In genomic region chr14:53151523-53151866, GRCh38 we compare ENCODE assay signal across 8 cellular contexts. TPM values are rescaled to one million over a fixed set of nuclear protein-coding genes. Genes with fewer than 3 reads are reported as not detected.
DNase-seq lines count a peak whose midpoint lies in the region; ATAC-seq and TF ChIP-seq lines count a peak whose summit lies in the region.

No MANE protein-coding gene starts in this region.

- intact Hi-C loops in colonic mucosa (cut with DNase I), result no loop called here

- peak overlapping the region in 1 of 2 donors; percentile 79 for H3K9ac ChIP-seq in colonic mucosa (ENCODE audit: low read depth in 2 of 2, low read length in 2 of 2)

- H3K27ac ChIP-seq in KOPT-K1 (ENCODE audit: low read depth, low read length, poor library complexity, severe bottlenecking) (peak overlapping the region; percentile 78), colonic mucosa (no peak overlapping the region)

- H3K4me3 ChIP-seq in AG09309 (ENCODE audit: control insufficient read depth, low read depth, low read length), result peak overlapping the region; percentile 93
- H3K4me3 ChIP-seq in colonic mucosa, result peak overlapping the region; percentile 71

- no peak for DNase-seq in AG09309 (ENCODE audit: low read depth)
- no peak for DNase-seq in colonic mucosa
- no peak for DNase-seq in naive B cell
- no peak for DNase-seq in HT-29 (ENCODE audit: low spot score)
- no peak for DNase-seq in inferior parietal cortex (ENCODE audit: extremely low spot score)
- DNase-seq in OCI-M2 (lab: John Stamatoyannopoulos, UW; ENCODE audit: unreplicated experiment), result no peak

- no peaks in the 10 kb centered on the region for H3K9me3 Mint-ChIP-seq in naive B cell

- H3K9me3 ChIP-seq in KOPT-K1 (ENCODE audit: insufficient read depth, low read length, poor library complexity, severe bottlenecking) (no peaks in the 10 kb centered on the region), colonic mucosa (no peaks in the 10 kb centered on the region)

- no peaks in the 10 kb centered on the region for H3K36me3 Mint-ChIP-seq in naive B cell

- no peaks in the 10 kb centered on the region for H3K27me3 ChIP-seq in colonic mucosa

- no peaks in the 10 kb centered on the region for H3K27me3 Mint-ChIP-seq in naive B cell

- no peak for TF ChIP-seq CTCF in AG09309 (IDR thresholded peaks at IDR 0.05; ENCODE audit: control insufficient read depth, insufficient read depth, low read depth, low read length, missing control alignments)
- TF ChIP-seq CTCF in colonic mucosa (IDR thresholded peaks at IDR 0.05), result no peak

- peaks cover 53 to 57% (median 54%) of the 10 kb centered on the region in 3 donors for H3K4me1 Mint-ChIP-seq in naive B cell

- H3K4me3 Mint-ChIP-seq in naive B cell, result peak overlapping the region; percentile 94 to 100 (median 98)

- no peak for ATAC-seq in naive B cell (ENCODE audit: low read depth in 2 of 2)
- ATAC-seq in GM21576 (IDR thresholded peaks at IDR 0.05; ENCODE audit: unreplicated experiment), result no peak

- H3K4me1 ChIP-seq in colonic mucosa, result no peaks in the 10 kb centered on the region

- H3K36me3 ChIP-seq in KOPT-K1 (ENCODE audit: insufficient read depth, low read length) (peaks cover 5% of the 10 kb centered on the region; the same call in 1 of the 2 replicates), colonic mucosa (no peaks in the 10 kb centered on the region)

- peak overlapping the region; percentile 62 to 99 (median 96) for H3K27ac Mint-ChIP-seq in naive B cell

RNA-seq across cellular contexts. Expression of gene DDHD1, which starts 1.6 kb away (rescaled TPM):
- total RNA-seq in colonic mucosa, result 1 to 10 TPM; 7.5 TPM
- 10 to 100 TPM in 3 of 6 donors, 1 to 10 TPM in 3; 3.5 to 13.7 (median 10.2) TPM for polyA plus RNA-seq in naive B cell (ENCODE audit: low read depth in 6 of 6)
- 6.8 and 7.0 TPM in 2 replicates for total RNA-seq in HT-29 (2014; rRNA removed; shearing (Covaris generic))
